ENCODE assay signal across 12 cellular contexts in the genomic region with DNA sequence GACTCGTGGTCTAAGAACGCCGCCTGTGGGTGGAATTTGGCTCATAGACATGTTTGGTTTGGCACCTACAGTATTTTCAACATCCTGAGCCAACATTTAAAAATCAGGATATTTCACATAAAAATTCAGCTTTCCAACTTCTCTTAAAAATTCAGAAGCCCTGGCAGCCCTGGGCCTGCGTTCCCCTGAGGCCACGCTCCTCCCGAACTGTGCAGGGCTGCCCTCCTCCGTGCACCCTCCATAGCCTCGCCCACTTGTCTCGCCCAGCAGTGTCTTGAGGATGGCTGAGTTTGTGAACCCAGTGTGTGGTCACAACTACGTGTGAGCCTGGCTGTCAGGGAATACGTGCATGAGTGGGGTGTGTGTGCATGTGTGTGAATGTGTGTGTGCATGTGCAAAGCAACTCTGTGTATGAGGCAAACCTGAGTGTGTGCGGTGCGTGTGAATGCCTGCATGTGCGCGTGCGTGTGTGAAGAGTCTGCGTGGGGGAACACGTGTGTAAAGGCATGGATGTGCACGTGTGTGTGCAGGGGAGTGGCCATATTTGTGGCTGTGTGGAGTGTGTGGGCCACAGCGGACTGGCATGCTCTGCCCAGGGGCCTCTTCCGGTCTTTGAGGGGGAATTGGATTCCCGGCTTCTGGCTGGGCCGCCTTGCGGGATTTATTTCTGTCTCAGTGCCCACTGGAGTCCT. TPM values are rescaled to one million over a fixed set of nuclear protein-coding genes. Genes with fewer than 3 reads are reported as not detected.
DNase-seq lines count a peak whose midpoint lies in the region; ATAC-seq and TF ChIP-seq lines count a peak whose summit lies in the region.
"Had no signal": no experiment of that assay in that cellular context is flagged by ENCODE, and none has a peak within 500 bp of the region (broad histone marks: within the 10 kb centered on the region; RNA-seq: fewer than 3 reads in every experiment).

No MANE protein-coding gene starts in this region.

- no peaks in the 10 kb centered on the region for H3K27me3 ChIP-seq in Karpas-422 (ENCODE audit: low read length)
- no peaks in the 10 kb centered on the region for H3K27me3 ChIP-seq in right lobe of liver
- H3K27me3 ChIP-seq: BE2C had no signal

- peak; percentile 26 to 50 (median 46) for TF ChIP-seq CTCF in right lobe of liver (IDR thresholded peaks at IDR 0.05)

- H3K9me3 ChIP-seq in Karpas-422 (ENCODE audit: low read length) = no peaks in the 10 kb centered on the region
- no peaks in the 10 kb centered on the region for H3K9me3 ChIP-seq in right lobe of liver
- H3K9me3 ChIP-seq: BE2C had no signal

- no peaks in the 10 kb centered on the region for H3K36me3 Mint-ChIP-seq in activated T-helper 17 cell treated with anti-CD3 and anti-CD28 coated beads, Interleukin-2, amount 50 U/mL, for 72 hours (ENCODE audit: low read depth)
- H3K36me3 Mint-ChIP-seq: IgD-negative memory B cell had no signal

- H3K36me3 ChIP-seq in Karpas-422 (ENCODE audit: insufficient read depth, low read length) (no peaks in the 10 kb centered on the region), right lobe of liver (no peaks in the 10 kb centered on the region)
- H3K36me3 ChIP-seq: BE2C had no signal

- no peaks in the 10 kb centered on the region for H4K20me1 ChIP-seq in Karpas-422 (ENCODE audit: insufficient read depth, low read depth, low read length)

- H3K9me2 ChIP-seq in Karpas-422 (replicated peaks; ENCODE audit: insufficient read depth, low read length) = no peaks in the 10 kb centered on the region

- peak; percentile 43 to 67 (median 60) for ATAC-seq in right lobe of liver
- no peak for ATAC-seq in activated T-helper 17 cell treated with anti-CD3 and anti-CD28 coated beads, Interleukin-2, amount 50 U/mL, for 72 hours (replicated peaks)
- no peak for ATAC-seq in HG02870 (IDR thresholded peaks at IDR 0.05; ENCODE audit: unreplicated experiment)

- H3K79me2 ChIP-seq in Karpas-422 (ENCODE audit: low read length) = no peaks in the 10 kb centered on the region

- DNase-seq in 8988T (peak; percentile 30), Karpas-422 (peak; percentile 52), dermis microvascular lymphatic vessel endothelial cell (ENCODE audit: low read depth in 2 of 2) (peak; percentile 85 to 86), right lobe of liver (peak in 1 of 3 donors; percentile 56), NCI-H510A treated with DMSO at 0.1 percent for 48 hours (lab: John Stamatoyannopoulos, UW) (no peak), kidney glomerular epithelial cell (lab: John Stamatoyannopoulos, UW) (no peak)
- DNase-seq: BE2C had no signal

- no peak overlapping the region for H3K4me3 Mint-ChIP-seq in activated T-helper 17 cell treated with anti-CD3 and anti-CD28 coated beads, Interleukin-2, amount 50 U/mL, for 72 hours
- H3K4me3 Mint-ChIP-seq: central memory CD8-positive, alpha-beta T cell; IgD-negative memory B cell; nephron had no signal

- H3K27ac Mint-ChIP-seq in activated T-helper 17 cell treated with anti-CD3 and anti-CD28 coated beads, Interleukin-2, amount 50 U/mL, for 72 hours = no peak overlapping the region
- H3K27ac Mint-ChIP-seq: nephron had no signal

- no peak overlapping the region for H2AFZ ChIP-seq in Karpas-422 (ENCODE audit: low read length)

- H3K4me3 ChIP-seq in Karpas-422 (ENCODE audit: low read length) (no peak overlapping the region), right lobe of liver (no peak overlapping the region)

- peaks cover 20% of the 10 kb centered on the region for H3K4me1 ChIP-seq in Karpas-422 (ENCODE audit: low read length)
- H3K4me1 ChIP-seq in right lobe of liver = peaks cover 0 to 24% (median 11%) of the 10 kb centered on the region in 4 donors

- no peak overlapping the region for H3K4me2 ChIP-seq in Karpas-422 (ENCODE audit: low read depth, low read length, poor library complexity, severe bottlenecking)

- intact Hi-C loops in right lobe of liver (cut with DNase I) = loop anchor here in 1 of 2 donors (10.0 kb wide), 1 partner anchor 54 kb away; no protein-coding TSS in a partner anchor

- H3K27ac ChIP-seq in Karpas-422 (ENCODE audit: low read length) (no peak overlapping the region), right lobe of liver (no peak overlapping the region)

- H3K4me1 Mint-ChIP-seq in activated T-helper 17 cell treated with anti-CD3 and anti-CD28 coated beads, Interleukin-2, amount 50 U/mL, for 72 hours = peaks cover 2% of the 10 kb centered on the region

- no peak for TF ChIP-seq POLR2A in right lobe of liver (IDR thresholded peaks at IDR 0.05)

- no peak overlapping the region for H3K9ac ChIP-seq in Karpas-422 (ENCODE audit: low read length)

- no peaks in the 10 kb centered on the region for H3K27me3 Mint-ChIP-seq in activated T-helper 17 cell treated with anti-CD3 and anti-CD28 coated beads, Interleukin-2, amount 50 U/mL, for 72 hours
- H3K27me3 Mint-ChIP-seq: central memory CD8-positive, alpha-beta T cell; IgD-negative memory B cell had no signal

- WGBS in right lobe of liver (ENCODE audit: insufficient coverage, low coverage, low lambda C conversion rate, missing lambda C conversion rate) = 51% methylated on average over 10 of the region's 24 CpGs

- H3K9me3 Mint-ChIP-seq in activated T-helper 17 cell treated with anti-CD3 and anti-CD28 coated beads, Interleukin-2, amount 50 U/mL, for 72 hours = no peaks in the 10 kb centered on the region
- H3K9me3 Mint-ChIP-seq: central memory CD8-positive, alpha-beta T cell; IgD-negative memory B cell; nephron had no signal

RNA-seq across cellular contexts. Expression of gene PTH1R, which starts 30.9 kb away (rescaled TPM):
- total RNA-seq in Karpas-422 (2014; rRNA removed; shearing (Covaris generic); ENCODE audit: low replicate concordance) = not detected in 2 replicates
- total RNA-seq in dermis microvascular lymphatic vessel endothelial cell (under 0.01 and 0.13 TPM in 2 replicates), right lobe of liver (10 to 100 TPM in 5 of 6 experiments, 1 to 10 TPM in 1; 6.1 to 32.5 (median 16.0) TPM)
- not detected for total RNA-seq in activated T-helper 17 cell treated with anti-CD3 and anti-CD28 coated beads, Interleukin-2, amount 50 U/mL, for 72 hours

RNA-seq across cellular contexts. Expression of gene MYL3, which starts 45.2 kb away (rescaled TPM):
- total RNA-seq in Karpas-422 (2014; rRNA removed; shearing (Covaris generic); ENCODE audit: low replicate concordance) = not detected in 2 replicates
- total RNA-seq in dermis microvascular lymphatic vessel endothelial cell (0.13 TPM in 1 of 2 replicates, not detected in the other), right lobe of liver (1 to 10 TPM in 3 of 6 experiments, under 1 TPM in 3; 0.37 to 2.0 (median 1.00) TPM)
- not detected for total RNA-seq in activated T-helper 17 cell treated with anti-CD3 and anti-CD28 coated beads, Interleukin-2, amount 50 U/mL, for 72 hours

Comparison
In these comparisons a context has a peak if more than half of its experiments do, and no peak if none do; other contexts are left out.
1. DNase-seq: peak in 8988T (single experiment), Karpas-422 (single experiment) and dermis microvascular lymphatic vessel endothelial cell (2 of 2); none in NCI-H510A treated with DMSO at 0.1 percent for 48 hours (single experiment) and kidney glomerular epithelial cell (single experiment).
2. ATAC-seq: peak in right lobe of liver (4 of 4); none in activated T-helper 17 cell treated with anti-CD3 and anti-CD28 coated beads, Interleukin-2, amount 50 U/mL, for 72 hours (single experiment) and HG02870 (single experiment).